9 cellular contexts compared by ENCODE assay signal in the genomic region with DNA sequence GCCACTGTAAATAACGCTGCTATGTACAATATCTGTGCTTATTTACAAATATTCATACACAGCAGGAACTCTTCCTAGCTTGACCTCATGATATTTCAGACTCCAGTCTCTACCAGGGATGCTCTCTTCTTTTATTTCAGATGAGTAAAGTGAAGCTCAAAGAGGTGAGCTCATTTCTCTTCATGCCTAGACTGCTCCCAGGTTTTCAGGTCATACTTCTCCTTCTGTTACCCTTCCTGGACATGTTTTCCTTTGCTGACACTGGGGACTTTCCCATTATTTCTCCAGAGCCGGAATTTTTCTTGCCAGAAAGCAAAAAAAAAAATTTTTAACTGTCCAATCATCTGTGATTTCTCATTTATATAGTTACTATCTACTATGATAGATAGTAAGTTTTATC.
"Had no signal": no experiment of that assay in that cellular context is flagged by ENCODE, and none has a peak within 500 bp of the region (broad histone marks: within the 10 kb centered on the region; RNA-seq: fewer than 3 reads in every experiment).

No MANE protein-coding gene starts in this region.

- H3K27ac ChIP-seq: prostate gland had no signal

- H3K9me3 ChIP-seq: prostate gland had no signal

- DNase-seq: activated B cell treated with CpG ODN at 0.5 μM for 24 hours; activated CD4-positive, alpha-beta T cell treated with anti-CD3 and anti-CD28 coated beads, Interleukin-2, amount 10 ng/mL, durations not matched to agents 24 days and 14 days; activated CD8-positive, alpha-beta memory T cell treated with anti-CD3 and anti-CD28 coated beads, Interleukin-2, amount 50 U/mL, for 48 hours; activated naive CD8-positive, alpha-beta T cell treated with anti-CD3 and anti-CD28 coated beads for 36 hours; cerebellar nuclear complex; effector memory CD4-positive, alpha-beta T cell; hypothalamus had no signal

- H3K4me3 ChIP-seq: prostate gland had no signal

- ATAC-seq: sciatic nerve had no signal

- H3K36me3 ChIP-seq: prostate gland had no signal

- H3K4me1 ChIP-seq: prostate gland had no signal
